In genomic region chr10:8137272-8137680, GRCh38 we compare ENCODE assay signal across 12 cellular contexts.
DNase-seq lines count a peak whose midpoint lies in the region; ATAC-seq lines count a peak whose summit lies in the region.
"Had no signal": no experiment of that assay in that cellular context is flagged by ENCODE, and none has a peak within 500 bp of the region (broad histone marks: within the 10 kb centered on the region; RNA-seq: fewer than 3 reads in every experiment).

No MANE protein-coding gene starts in this region.

- peaks cover 88% of the 10 kb centered on the region for H3K4me1 Mint-ChIP-seq in activated T-cell treated with anti-CD3 and anti-CD28 coated beads, Interleukin-2, amount 50 U/mL, for 72 hours (ENCODE audit: low read depth)
- peaks cover 24 to 68% (median 39%) of the 10 kb centered on the region in 7 donors for H3K4me1 Mint-ChIP-seq in naive thymus-derived CD4-positive, alpha-beta T cell

- peaks cover 6% of the 10 kb centered on the region for H3K27me3 Mint-ChIP-seq in activated T-cell treated with anti-CD3 and anti-CD28 coated beads, Interleukin-2, amount 50 U/mL, for 72 hours (ENCODE audit: low read depth)
- H3K27me3 Mint-ChIP-seq in naive thymus-derived CD4-positive, alpha-beta T cell = peaks cover 0 to 16% (median 10%) of the 10 kb centered on the region in 5 donors

- peak; percentile 74 to 77 for ATAC-seq in activated CD4-positive, CD25-positive, alpha-beta regulatory T cell treated with anti-CD3 and anti-CD28 coated beads, Interleukin-2, amount 50 U/mL, for 24 hours
- ATAC-seq in activated T-cell treated with anti-CD3 and anti-CD28 coated beads, Interleukin-2, amount 50 U/mL, for 72 hours (replicated peaks in 1 of 2) = peak; percentile 60 to 65
- ATAC-seq in naive thymus-derived CD4-positive, alpha-beta T cell = peak; percentile 79
- ATAC-seq in GM21786 (IDR thresholded peaks at IDR 0.05; ENCODE audit: unreplicated experiment) (no peak), HG02870 (IDR thresholded peaks at IDR 0.05; ENCODE audit: unreplicated experiment) (no peak), HG02852 (IDR thresholded peaks at IDR 0.05; ENCODE audit: unreplicated experiment) (no peak)
- ATAC-seq: left colon had no signal

- H3K27ac Mint-ChIP-seq in activated T-cell treated with anti-CD3 and anti-CD28 coated beads, Interleukin-2, amount 50 U/mL, for 72 hours = peak overlapping the region; percentile 95
- H3K27ac Mint-ChIP-seq in naive thymus-derived CD4-positive, alpha-beta T cell = peak overlapping the region; percentile 86 to 98 (median 93)

- peaks cover 3 to 18% of the 10 kb centered on the region in 2 donors for H3K4me1 ChIP-seq in naive thymus-derived CD4-positive, alpha-beta T cell (ENCODE audit: control insufficient read depth in 2 of 2, insufficient read depth in 2 of 2, low read length in 2 of 2)
- H3K4me1 ChIP-seq: thyroid gland had no signal

- H3K4me3 ChIP-seq in naive thymus-derived CD4-positive, alpha-beta T cell (ENCODE audit: low read length) = peak overlapping the region; percentile 63
- H3K4me3 ChIP-seq: thyroid gland had no signal

- peak overlapping the region; percentile 72 for H3K27ac ChIP-seq in naive thymus-derived CD4-positive, alpha-beta T cell (ENCODE audit: low read depth, low read length)
- no peak overlapping the region for H3K27ac ChIP-seq in caudate nucleus (ENCODE audit: low read depth, low read length)
- H3K27ac ChIP-seq: thyroid gland had no signal

- POLR2A ChIA-PET in naive thymus-derived CD4-positive, alpha-beta T cell (lab: Charles Lee) = interaction anchor here (0.7 to 2.8 kb wide), 8 partner anchors 8 to 89 kb away, joined by 3 to 13 read pairs (median 3); partner anchors contain the start of gene GATA3

- no peaks in the 10 kb centered on the region for H3K27me3 ChIP-seq in naive thymus-derived CD4-positive, alpha-beta T cell (ENCODE audit: control insufficient read depth in 2 of 2, insufficient read depth in 2 of 2, low read length in 2 of 2)
- H3K27me3 ChIP-seq: thyroid gland had no signal

- H3K36me3 ChIP-seq in naive thymus-derived CD4-positive, alpha-beta T cell (ENCODE audit: control insufficient read depth in 2 of 3, insufficient read depth in 3 of 3, low read length in 3 of 3) = no peaks in the 10 kb centered on the region
- H3K36me3 ChIP-seq: thyroid gland had no signal

- H3K4me3 Mint-ChIP-seq in activated T-cell treated with anti-CD3 and anti-CD28 coated beads, Interleukin-2, amount 50 U/mL, for 72 hours = peak overlapping the region; percentile 75 to 94
- peak overlapping the region; percentile 84 to 95 (median 88) for H3K4me3 Mint-ChIP-seq in naive thymus-derived CD4-positive, alpha-beta T cell

- H3K9me3 ChIP-seq in naive thymus-derived CD4-positive, alpha-beta T cell (ENCODE audit: control insufficient read depth in 2 of 3, low read length in 3 of 3) = no peaks in the 10 kb centered on the region
- H3K9me3 ChIP-seq: thyroid gland had no signal

- H3K36me3 Mint-ChIP-seq in activated T-cell treated with anti-CD3 and anti-CD28 coated beads, Interleukin-2, amount 50 U/mL, for 72 hours (ENCODE audit: insufficient read depth in 2 of 2) = no peaks in the 10 kb centered on the region
- H3K36me3 Mint-ChIP-seq in naive thymus-derived CD4-positive, alpha-beta T cell = peaks cover 0 to 16% (median 0%) of the 10 kb centered on the region in 5 donors

- DNase-seq in activated CD4-positive, CD25-positive, alpha-beta regulatory T cell treated with anti-CD3 and anti-CD28 coated beads, Interleukin-2, amount 50 U/mL, for 72 hours = no peak
- DNase-seq in activated T-cell treated with anti-CD3 and anti-CD28 coated beads, Interleukin-2, amount 50 U/mL, for 72 hours = peak; percentile 58 to 60
- peak in 8 of 9 donors; percentile 30 to 57 (median 44) for DNase-seq in naive thymus-derived CD4-positive, alpha-beta T cell
- no peak for DNase-seq in caudate nucleus (lab: John Stamatoyannopoulos, UW)
- DNase-seq: glutamatergic neuron, left colon, NCI-H2171, thyroid gland had no signal

- CTCF ChIA-PET in naive thymus-derived CD4-positive, alpha-beta T cell (lab: Charles Lee) = interaction anchor here (0.6 to 1.5 kb wide), 2 partner anchors 10 to 612 kb away, joined by 3 to 6 read pairs; no protein-coding TSS in a partner anchor

- intact Hi-C loops in naive thymus-derived CD4-positive, alpha-beta T cell (cut with micrococcal nuclease) = loop anchor here (1.0 to 2.0 kb wide), 8 partner anchors 46 to 307 kb away; no protein-coding TSS in a partner anchor

- H3K9me3 Mint-ChIP-seq in activated T-cell treated with anti-CD3 and anti-CD28 coated beads, Interleukin-2, amount 50 U/mL, for 72 hours = no peaks in the 10 kb centered on the region
- H3K9me3 Mint-ChIP-seq in naive thymus-derived CD4-positive, alpha-beta T cell = no peaks in the 10 kb centered on the region

Comparison
In these comparisons a context has a peak if more than half of its experiments do, and no peak if none do; other contexts are left out.
1. ATAC-seq: peak in activated CD4-positive, CD25-positive, alpha-beta regulatory T cell treated with anti-CD3 and anti-CD28 coated beads, Interleukin-2, amount 50 U/mL, for 24 hours (2 of 2), activated T-cell treated with anti-CD3 and anti-CD28 coated beads, Interleukin-2, amount 50 U/mL, for 72 hours (2 of 2) and naive thymus-derived CD4-positive, alpha-beta T cell (single experiment); none in GM21786 (single experiment), HG02870 (single experiment) and HG02852 (single experiment).
2. DNase-seq: peak in activated T-cell treated with anti-CD3 and anti-CD28 coated beads, Interleukin-2, amount 50 U/mL, for 72 hours (2 of 2) and naive thymus-derived CD4-positive, alpha-beta T cell (8 of 9); none in activated CD4-positive, CD25-positive, alpha-beta regulatory T cell treated with anti-CD3 and anti-CD28 coated beads, Interleukin-2, amount 50 U/mL, for 72 hours (single experiment) and caudate nucleus (0 of 61).